15 cellular contexts compared by ENCODE assay signal in the genomic region with DNA sequence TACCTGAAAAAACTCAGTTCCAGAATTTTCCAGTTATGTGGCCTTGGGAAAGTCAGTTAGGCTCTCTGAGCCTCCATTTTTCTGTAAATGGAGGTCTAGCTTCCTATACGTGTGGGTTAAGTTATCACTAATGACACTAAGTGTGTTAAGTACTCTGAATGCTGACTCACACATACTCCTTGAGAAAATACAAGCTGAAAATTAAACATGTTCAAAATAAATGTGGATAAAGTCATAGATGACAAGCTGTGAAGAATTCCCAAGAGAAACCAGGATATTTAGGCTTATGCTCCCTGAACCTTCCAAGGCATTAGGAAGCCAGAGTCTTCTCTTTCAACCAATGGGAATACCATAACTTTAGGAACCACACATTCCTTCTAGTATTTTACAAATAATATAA. TPM values are rescaled to one million over a fixed set of nuclear protein-coding genes. Genes with fewer than 3 reads are reported as not detected.
A peak's percentile ranks its signal among the peaks of the same experiment; 100 is the strongest.
DNase-seq lines count a peak whose midpoint lies in the region; ATAC-seq and TF ChIP-seq lines count a peak whose summit lies in the region.
"Had no signal": no experiment of that assay in that cellular context is flagged by ENCODE, and none has a peak within 500 bp of the region (broad histone marks: within the 10 kb centered on the region; RNA-seq: fewer than 3 reads in every experiment).

No MANE protein-coding gene starts in this region.

- H3K4me1 ChIP-seq in heart right ventricle (peaks cover 22 to 82% (median 47%) of the 10 kb centered on the region in 9 donors), neutrophil (ENCODE audit: control insufficient read depth in 1 of 2, insufficient read depth in 1 of 2, low read depth in 1 of 2, low read length in 1 of 2) (peaks cover 14 to 54% of the 10 kb centered on the region in 2 experiments), upper lobe of right lung (peaks cover 49% of the 10 kb centered on the region)

- no peaks in the 10 kb centered on the region for H3K27me3 Mint-ChIP-seq in activated naive CD4-positive, alpha-beta T cell treated with anti-CD3 and anti-CD28 coated beads for 36 hours (ENCODE audit: low read depth)
- H3K27me3 Mint-ChIP-seq: activated T-helper 17 cell treated with anti-CD3 and anti-CD28 coated beads, Interleukin-2, amount 50 U/mL, for 72 hours had no signal

- peaks cover 18% of the 10 kb centered on the region for H3K4me1 Mint-ChIP-seq in activated naive CD4-positive, alpha-beta T cell treated with anti-CD3 and anti-CD28 coated beads for 36 hours (ENCODE audit: low read depth)
- H3K4me1 Mint-ChIP-seq: activated T-helper 17 cell treated with anti-CD3 and anti-CD28 coated beads, Interleukin-2, amount 50 U/mL, for 72 hours had no signal

- intact Hi-C loops in heart right ventricle (cut with DNase I): loop anchor here in 9 of 10 donors (2.0 to 10.0 kb wide), 11 partner anchors 42 to 545 kb away; partner anchors contain the start of genes ABCA1 (in 4 of the 9) and SLC44A1 (in 1 of the 9)
- intact Hi-C loops in left cardiac atrium (cut with DNase I): loop anchor here (10.0 kb wide), 4 partner anchors 55 to 285 kb away; partner anchors contain the start of gene ABCA1 (in 2 of the 2)
- intact Hi-C loops in upper lobe of right lung (cut with DNase I): no loop called here
- intact Hi-C loops in activated naive CD4-positive, alpha-beta T cell treated with anti-CD3 and anti-CD28 coated beads for 36 hours (cut with micrococcal nuclease): no loop called here

- CTCF ChIA-PET in activated naive CD4-positive, alpha-beta T cell treated with anti-CD3 and anti-CD28 coated beads for 36 hours (lab: Charles Lee): no interaction called here

- no peaks in the 10 kb centered on the region for H3K27me3 ChIP-seq in heart right ventricle
- no peaks in the 10 kb centered on the region for H3K27me3 ChIP-seq in neutrophil
- H3K27me3 ChIP-seq in upper lobe of right lung: no peaks in the 10 kb centered on the region

- no peak overlapping the region for H3K4me3 Mint-ChIP-seq in activated naive CD4-positive, alpha-beta T cell treated with anti-CD3 and anti-CD28 coated beads for 36 hours
- H3K4me3 Mint-ChIP-seq: activated T-helper 17 cell treated with anti-CD3 and anti-CD28 coated beads, Interleukin-2, amount 50 U/mL, for 72 hours had no signal

- H3K36me3 ChIP-seq in heart right ventricle (peaks cover 0 to 49% (median 0%) of the 10 kb centered on the region in 9 donors), neutrophil (peaks cover 44% of the 10 kb centered on the region), upper lobe of right lung (peaks cover 6% of the 10 kb centered on the region)

- H3K27ac ChIP-seq in heart right ventricle (peak overlapping the region in 9 of 10 donors; percentile 10 to 82 (median 70)), epithelial cell of prostate (peak overlapping the region; percentile 99), neutrophil (peak overlapping the region; percentile 80), upper lobe of right lung (peak overlapping the region; percentile 19)

- WGBS in heart right ventricle, 2 donors: 37 to 60% methylated on average over 1 of the region's 1 CpG

- no peak overlapping the region for H3K4me3 ChIP-seq in heart right ventricle
- no peak overlapping the region for H3K4me3 ChIP-seq in neutrophil (ENCODE audit: low read depth in 1 of 2, low read length in 1 of 2)
- H3K4me3 ChIP-seq in upper lobe of right lung: no peak overlapping the region
- H3K4me3 ChIP-seq: GM12878 had no signal

- H3K9me3 Mint-ChIP-seq in activated naive CD4-positive, alpha-beta T cell treated with anti-CD3 and anti-CD28 coated beads for 36 hours: no peaks in the 10 kb centered on the region
- H3K9me3 Mint-ChIP-seq: activated T-helper 17 cell treated with anti-CD3 and anti-CD28 coated beads, Interleukin-2, amount 50 U/mL, for 72 hours had no signal

- peaks cover 22% of the 10 kb centered on the region for H3K36me3 Mint-ChIP-seq in activated naive CD4-positive, alpha-beta T cell treated with anti-CD3 and anti-CD28 coated beads for 36 hours (ENCODE audit: low read depth)

- ATAC-seq in heart right ventricle (no peak), left cardiac atrium (no peak), upper lobe of right lung (no peak)
- ATAC-seq: activated T-helper 17 cell treated with anti-CD3 and anti-CD28 coated beads, Interleukin-2, amount 50 U/mL, for 72 hours; HCT116 had no signal

- DNase-seq in heart right ventricle (no peak), left cardiac atrium (no peak), epithelial cell of prostate (ENCODE audit: low read depth, low spot score) (no peak), upper lobe of right lung (no peak), T-helper 1 cell (no peak), NCI-H146 treated with DMSO at 0.1 percent for 48 hours (lab: John Stamatoyannopoulos, UW; ENCODE audit: unreplicated experiment) (no peak)
- DNase-seq in activated naive CD4-positive, alpha-beta T cell treated with anti-CD3 and anti-CD28 coated beads for 36 hours: no peak
- DNase-seq: ACHN; activated CD4-positive, alpha-beta T cell treated with anti-CD3 and anti-CD28 coated beads for 4 hours; NCI-H1694; posterior cingulate gyrus had no signal

- no peak overlapping the region for H3K27ac Mint-ChIP-seq in activated naive CD4-positive, alpha-beta T cell treated with anti-CD3 and anti-CD28 coated beads for 36 hours
- H3K27ac Mint-ChIP-seq: activated T-helper 17 cell treated with anti-CD3 and anti-CD28 coated beads, Interleukin-2, amount 50 U/mL, for 72 hours had no signal

- TF ChIP-seq CTCF in heart right ventricle (IDR thresholded peaks at IDR 0.05) (no peak), neutrophil (IDR thresholded peaks at IDR 0.05) (no peak), upper lobe of right lung (IDR thresholded peaks at IDR 0.05) (no peak)

- H3K9me3 ChIP-seq in heart right ventricle: no peaks in the 10 kb centered on the region
- no peaks in the 10 kb centered on the region for H3K9me3 ChIP-seq in neutrophil
- no peaks in the 10 kb centered on the region for H3K9me3 ChIP-seq in upper lobe of right lung

RNA-seq across cellular contexts. Expression of gene ABCA1, which starts 58.2 kb away (rescaled TPM):
- total RNA-seq in heart right ventricle (10 to 100 TPM in 7 of 10 donors, 1 to 10 TPM in 3; 7.6 to 35.0 (median 13.8) TPM), left cardiac atrium (10 to 100 TPM in 1 of 2 donors, 1 to 10 TPM in 1; 8.3 to 19.8 TPM), upper lobe of right lung (49.0 TPM)
- polyA plus RNA-seq in heart right ventricle: 10 to 100 TPM in 1 of 2 donors, 1 to 10 TPM in 1; 1.3 to 10.2 TPM
- 10 to 100 TPM; 31.3 to 31.5 TPM for total RNA-seq in activated naive CD4-positive, alpha-beta T cell treated with anti-CD3 and anti-CD28 coated beads for 36 hours

Comparison
In these comparisons a context has a peak if more than half of its experiments do, and no peak if none do; other contexts are left out.
1. H3K27ac ChIP-seq: peak in every context shown above with its lines; median percentile 99 in epithelial cell of prostate; 80 in neutrophil; 70 in heart right ventricle; 19 in upper lobe of right lung.
2. intact Hi-C loops: an anchor here in heart right ventricle (2.0 to 10.0 kb wide) and left cardiac atrium (10.0 kb wide); none called in upper lobe of right lung and activated naive CD4-positive, alpha-beta T cell treated with anti-CD3 and anti-CD28 coated beads for 36 hours.